In genomic region chr2:48118895-48119294, GRCh38 we compare ENCODE assay signal across 8 cellular contexts.
"Had no signal": no experiment of that assay in that cellular context is flagged by ENCODE, and none has a peak within 500 bp of the region (broad histone marks: within the 10 kb centered on the region; RNA-seq: fewer than 3 reads in every experiment).

No MANE protein-coding gene starts in this region.

- DNase-seq: GDM1, GF-D8 had no signal

- ATAC-seq: GM12878 had no signal

- FAIRE-seq: G401.6, GM12878, GM12891, GM12892, GM18507, GM19239 had no signal

- H3K4me3 ChIP-seq: GM12878 had no signal
